ENCODE assay signal across 8 cellular contexts in genomic region chr14:60092516-60092915, GRCh38. TPM values are rescaled to one million over a fixed set of nuclear protein-coding genes. Genes with fewer than 3 reads are reported as not detected.
A peak's percentile ranks its signal among the peaks of the same experiment; 100 is the strongest.
DNase-seq lines count a peak whose midpoint lies in the region; ATAC-seq, FAIRE-seq and TF ChIP-seq lines count a peak whose summit lies in the region.

No MANE protein-coding gene starts in this region.

- TF ChIP-seq POLR2A in GM12892 (IDR thresholded peaks at IDR 0.05; ENCODE audit: low read depth, low read length), result no peak

- peak overlapping the region; percentile 92 for H3K4me3 ChIP-seq in WI38 (ENCODE audit: low read depth, low read length)
- peak overlapping the region; percentile 72 to 95 for H3K4me3 ChIP-seq in esophagus (ENCODE audit: low read depth in 1 of 2, low read length in 2 of 2)
- peak overlapping the region; percentile 48 to 91 for H3K4me3 ChIP-seq in muscle layer of colon (ENCODE audit: low read depth in 1 of 2, low read length in 2 of 2)

- DNase-seq in ELF-1 (ENCODE audit: low read depth, low spot score) (peak; percentile 18), Kasumi-1 (lab: John Stamatoyannopoulos, UW) (peak; percentile 44 to 51), SKM-1 treated with dmso at 0.1 percent for 144 hours (lab: John Stamatoyannopoulos, UW; ENCODE audit: unreplicated experiment) (no peak), GM12892 (ENCODE audit: insufficient read length) (no peak)

- 0% methylated on average over 14 of the region's 14 CpGs for WGBS in esophagus, 2 donors

- ATAC-seq in GM18502 (IDR thresholded peaks at IDR 0.05; ENCODE audit: poor library complexity, unreplicated experiment), result no peak

- H3K9me3 ChIP-seq in esophagus (ENCODE audit: control insufficient read depth in 2 of 2, insufficient read depth in 1 of 2, low read depth in 1 of 2, low read length in 1 of 2) (no peaks in the 10 kb centered on the region), muscle layer of colon (ENCODE audit: low read length) (no peaks in the 10 kb centered on the region)

- H3K36me3 ChIP-seq in esophagus (ENCODE audit: control insufficient read depth in 2 of 2, insufficient read depth in 2 of 2, low read length in 1 of 2) (no peaks in the 10 kb centered on the region), muscle layer of colon (ENCODE audit: insufficient read depth, low read length) (no peaks in the 10 kb centered on the region)

- no peak for TF ChIP-seq CTCF in WI38 (IDR thresholded peaks at IDR 0.05; ENCODE audit: low read depth, low read length)

- no peaks in the 10 kb centered on the region for H3K27me3 ChIP-seq in esophagus (ENCODE audit: control insufficient read depth in 1 of 2, insufficient read depth in 2 of 2, low read length in 2 of 2)
- no peaks in the 10 kb centered on the region for H3K27me3 ChIP-seq in muscle layer of colon (ENCODE audit: control insufficient read depth in 1 of 2, insufficient read depth in 2 of 2, low read length in 2 of 2)

- FAIRE-seq in GM12892 (lab: Jason Lieb, UNC), result no peak

- H3K9ac ChIP-seq in muscle layer of colon (ENCODE audit: low read length), result peak overlapping the region; percentile 78

- H3K4me1 ChIP-seq in esophagus (ENCODE audit: control insufficient read depth in 2 of 2, insufficient read depth in 2 of 2, low read length in 1 of 2), result peaks cover 0 to 3% of the 10 kb centered on the region in 2 donors
- H3K4me1 ChIP-seq in muscle layer of colon (ENCODE audit: insufficient read depth, low read length), result peaks cover 28% of the 10 kb centered on the region

- H3K27ac ChIP-seq in esophagus (ENCODE audit: low read depth in 2 of 2, low read length in 1 of 2) (peak overlapping the region; percentile 98 to 100), muscle layer of colon (ENCODE audit: low read depth, low read length) (peak overlapping the region; percentile 85)

RNA-seq across cellular contexts. Expression of gene PCNX4, which starts 0.8 kb away (rescaled TPM):
- 10 to 100 TPM in 1 of 2 donors, 1 to 10 TPM in 1; 7.1 to 10.5 TPM for polyA plus RNA-seq in esophagus
- 23.3 TPM for polyA plus RNA-seq in GM12892 (2012; ENCODE audit: missing spikeins)

Comparison
In these comparisons a context has a peak if more than half of its experiments do, and no peak if none do; other contexts are left out.
1. DNase-seq: peak in ELF-1 (single experiment) and Kasumi-1 (2 of 2); none in SKM-1 treated with dmso at 0.1 percent for 144 hours (single experiment) and GM12892 (single experiment).
2. Peak in every context shown above with its lines, with median percentiles within 50 percentile points of each other: H3K4me3 ChIP-seq.